In the genomic region with DNA sequence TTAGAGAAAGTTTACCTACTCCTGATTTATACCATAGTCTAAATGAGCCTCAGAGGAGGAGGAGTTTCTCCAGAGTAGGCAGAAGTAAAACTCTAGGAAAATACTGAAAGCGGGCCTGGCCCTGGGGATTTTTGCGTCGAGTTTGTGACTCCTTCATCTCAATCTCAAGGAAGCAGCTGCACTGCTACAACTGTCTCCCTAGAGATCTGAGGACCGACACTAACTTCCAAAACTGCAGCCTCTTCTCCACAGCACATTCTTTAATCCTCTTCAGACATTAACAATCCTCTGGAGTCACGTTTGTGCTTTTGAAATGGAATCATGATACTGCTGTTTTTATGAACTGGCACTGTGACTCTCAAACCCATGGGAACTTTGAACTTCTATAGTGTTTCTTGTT, we compare ENCODE assay signal across 23 cellular contexts.
A peak's percentile ranks its signal among the peaks of the same experiment; 100 is the strongest.
DNase-seq lines count a peak whose midpoint lies in the region; ATAC-seq and TF ChIP-seq lines count a peak whose summit lies in the region.
"Had no signal": no experiment of that assay in that cellular context is flagged by ENCODE, and none has a peak within 500 bp of the region (broad histone marks: within the 10 kb centered on the region; RNA-seq: fewer than 3 reads in every experiment).

No MANE protein-coding gene starts in this region.

- H3K27me3 ChIP-seq in right atrium auricular region (no peaks in the 10 kb centered on the region), smooth muscle cell (ENCODE audit: low read depth) (no peaks in the 10 kb centered on the region)

- H2AFZ ChIP-seq in smooth muscle cell (ENCODE audit: low read depth), result peak overlapping the region; percentile 83

- H3K27ac ChIP-seq in right atrium auricular region, result no peak overlapping the region
- no peak overlapping the region for H3K27ac ChIP-seq in smooth muscle cell (ENCODE audit: low read depth)
- H3K27ac ChIP-seq in coronary artery, result no peak overlapping the region
- H3K27ac ChIP-seq: HL-60 had no signal

- no peaks in the 10 kb centered on the region for H3F3A ChIP-seq in smooth muscle cell (ENCODE audit: low read depth)

- TF ChIP-seq CTCF in right atrium auricular region (IDR thresholded peaks at IDR 0.05) (no peak), smooth muscle cell (IDR thresholded peaks at IDR 0.05; ENCODE audit: borderline replicate concordance, insufficient read depth, poor library complexity, severe bottlenecking) (no peak), coronary artery (IDR thresholded peaks at IDR 0.05) (no peak)

- no peaks in the 10 kb centered on the region for H3K79me2 ChIP-seq in smooth muscle cell (ENCODE audit: low read depth)

- H3K4me1 ChIP-seq in right atrium auricular region (peaks cover 0 to 5% of the 10 kb centered on the region in 2 donors), smooth muscle cell (ENCODE audit: low read depth) (no peaks in the 10 kb centered on the region)

- H3K9me3 ChIP-seq in right atrium auricular region, result no peaks in the 10 kb centered on the region
- no peaks in the 10 kb centered on the region for H3K9me3 ChIP-seq in smooth muscle cell (replicated peaks; ENCODE audit: low read depth)

- intact Hi-C loops in Right ventricle myocardium inferior (cut with DNase I), result loop anchor here (10.0 kb wide), 1 partner anchor 205 kb away; no protein-coding TSS in a partner anchor

- H3K9ac ChIP-seq in smooth muscle cell (ENCODE audit: low read depth), result no peak overlapping the region

- H4K20me1 ChIP-seq in smooth muscle cell (ENCODE audit: low read depth), result no peaks in the 10 kb centered on the region

- 45% methylated on average over 5 of the region's 5 CpGs for WGBS in smooth muscle cell (ENCODE audit: low lambda C conversion rate)

- H3K4me3 ChIP-seq in right atrium auricular region (no peak overlapping the region), smooth muscle cell (no peak overlapping the region), coronary artery (no peak overlapping the region)
- H3K4me3 ChIP-seq: K562 had no signal

- H3K4me2 ChIP-seq in smooth muscle cell, result no peak overlapping the region

- ATAC-seq in Right ventricle myocardium inferior, result peak; percentile 20
- no peak for ATAC-seq in HG02678 (IDR thresholded peaks at IDR 0.05; ENCODE audit: unreplicated experiment)
- ATAC-seq: HepG2, K562 had no signal

- H3K36me3 ChIP-seq in right atrium auricular region, result no peaks in the 10 kb centered on the region
- no peaks in the 10 kb centered on the region for H3K36me3 ChIP-seq in smooth muscle cell (ENCODE audit: low read depth)

- DNase-seq in Right ventricle myocardium inferior (ENCODE audit: missing footprints) (no peak), right atrium auricular region (ENCODE audit: low spot score) (no peak), LHCN-M2 (ENCODE audit: low read depth) (peak; percentile 15), myocyte (ENCODE audit: low read depth) (peak; percentile 50), smooth muscle cell (lab: John Stamatoyannopoulos, UW; ENCODE audit: unreplicated experiment) (no peak), coronary artery (ENCODE audit: low spot score) (no peak), NCI-H146 treated with DMSO at 0.1 percent for 48 hours (lab: John Stamatoyannopoulos, UW; ENCODE audit: unreplicated experiment) (no peak)
- DNase-seq: CD4-positive, alpha-beta T cell; COR-L47; DMS79; H7; HFFc6; MM.1S; NCI-H1092; NCI-H1436 treated with DMSO at 0.1 percent for 48 hours; NCI-H2029 treated with DMSO at 0.1 percent for 48 hours; NCI-H2171 treated with DMSO at 0.1 percent for 48 hours; NCI-H524 treated with DMSO at 0.1 percent for 48 hours; OCI-M1 had no signal

Comparison
In these comparisons a context has a peak if more than half of its experiments do, and no peak if none do; other contexts are left out.
1. DNase-seq: peak in LHCN-M2 (single experiment) and myocyte (single experiment); none in Right ventricle myocardium inferior (single experiment), right atrium auricular region (single experiment), smooth muscle cell (single experiment), coronary artery (single experiment) and NCI-H146 treated with DMSO at 0.1 percent for 48 hours (single experiment).